2 cellular contexts compared by ENCODE assay signal in genomic region chr10:70418713-70419112, GRCh38.
TF ChIP-seq lines count a peak whose summit lies in the region.

No MANE protein-coding gene starts in this region.

TF ChIP-seq in IMR-90, 13 proteins besides CTCF, POLR2A, EP300 and RAD21:
- TF ChIP-seq RCOR1 (IDR thresholded peaks at IDR 0.05; ENCODE audit: insufficient replicate concordance, low read length) (no peak), BHLHE40 (IDR thresholded peaks at IDR 0.05; ENCODE audit: low read depth, low read length) (no peak), MXI1 (IDR thresholded peaks at IDR 0.05; ENCODE audit: borderline replicate concordance, low read depth, low read length) (no peak), FOS (IDR thresholded peaks at IDR 0.05; ENCODE audit: low read depth, low read length) (no peak), CEBPB (IDR thresholded peaks at IDR 0.05; ENCODE audit: low read depth, low read length) (no peak), RFX5 (IDR thresholded peaks at IDR 0.05; ENCODE audit: low read depth, low read length) (no peak), CHD1 (IDR thresholded peaks at IDR 0.05; ENCODE audit: low read depth, low read length) (no peak)

TF ChIP-seq in endothelial cell of umbilical vein, 7 proteins besides CTCF, POLR2A, EP300 and RAD21:
- no peak for TF ChIP-seq FOS (IDR thresholded peaks at IDR 0.05; ENCODE audit: borderline replicate concordance, insufficient read depth, low read length)
- no peak for TF ChIP-seq JUN (IDR thresholded peaks at IDR 0.05; ENCODE audit: borderline replicate concordance, insufficient read depth, insufficient read length, low read depth)
- no peak for TF ChIP-seq POLR2AphosphoS5 (IDR thresholded peaks at IDR 0.05; ENCODE audit: insufficient read depth, low read depth, low read length)
- TF ChIP-seq MYC (IDR thresholded peaks at IDR 0.05; ENCODE audit: low read depth, low read length) = no peak
- no peak for TF ChIP-seq GATA2 (IDR thresholded peaks at IDR 0.05; ENCODE audit: insufficient read depth, insufficient read length, low read depth, low read length)
- no peak for TF ChIP-seq EZH2 (IDR thresholded peaks at IDR 0.05; ENCODE audit: borderline replicate concordance, low read depth, low read length, severe bottlenecking)
- no peak for TF ChIP-seq MAX (IDR thresholded peaks at IDR 0.05; ENCODE audit: insufficient read depth, insufficient read length)
